Comparison of ENCODE assay signal across 21 cellular contexts in the genomic region with DNA sequence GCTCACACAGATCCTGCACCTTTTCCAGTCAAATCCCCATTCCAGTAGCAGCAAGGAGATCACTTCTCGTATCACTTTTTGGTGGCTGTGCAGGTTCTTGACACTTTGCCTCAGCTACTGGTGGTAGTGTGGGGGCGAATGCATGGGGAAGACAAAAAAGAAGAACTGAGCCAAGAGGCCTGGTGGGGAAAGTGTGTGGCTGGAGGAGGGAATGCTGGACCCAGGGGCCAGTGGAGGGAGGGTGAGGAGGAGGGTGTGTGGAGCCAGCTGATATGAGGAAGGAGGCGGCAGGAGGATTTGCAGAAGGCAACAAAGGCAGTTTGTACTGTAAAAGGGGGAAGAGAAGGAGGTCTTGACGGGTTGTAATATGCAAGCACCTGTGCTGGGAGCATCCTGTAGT.
"Had no signal": no experiment of that assay in that cellular context is flagged by ENCODE, and none has a peak within 500 bp of the region (broad histone marks: within the 10 kb centered on the region; RNA-seq: fewer than 3 reads in every experiment).

No MANE protein-coding gene starts in this region.

- H3K4me3 ChIP-seq: colonic mucosa, hepatocyte, right atrium auricular region, stomach, thoracic aorta had no signal

- H3K27me3 ChIP-seq: colonic mucosa, hepatocyte, right atrium auricular region, stomach had no signal

- H3K27ac ChIP-seq: colonic mucosa, foreskin keratinocyte, hepatocyte, right atrium auricular region, stomach, thoracic aorta had no signal

- H3K36me3 ChIP-seq: colonic mucosa, right atrium auricular region, stomach, thoracic aorta had no signal

- H3K9me3 ChIP-seq: colonic mucosa, right atrium auricular region, stomach, thoracic aorta had no signal

- H3K4me1 ChIP-seq: colonic mucosa, foreskin keratinocyte, right atrium auricular region, stomach had no signal

- DNase-seq: colonic mucosa; effector CD4-positive, alpha-beta T cell; endodermal cell; erythroblast; foreskin keratinocyte; head of caudate nucleus; kidney; left cardiac atrium; mammary epithelial cell; naive thymus-derived CD4-positive, alpha-beta T cell; nephron progenitor cell; posterior cingulate gyrus; small intestine; stimulated activated CD4-positive, alpha-beta T cell treated with anti-CD3 and anti-CD28 coated beads, Interleukin-12 subunit alpha, Interleukin-12 subunit beta, amount 100 ng/mL, for 4 hours; stimulated activated naive CD4-positive, alpha-beta T cell; stomach; substantia nigra; trophoblast cell had no signal

- ATAC-seq: foreskin keratinocyte; left cardiac atrium; naive thymus-derived CD4-positive, alpha-beta T cell had no signal
